ENCODE assay signal across 8 cellular contexts in the genomic region with DNA sequence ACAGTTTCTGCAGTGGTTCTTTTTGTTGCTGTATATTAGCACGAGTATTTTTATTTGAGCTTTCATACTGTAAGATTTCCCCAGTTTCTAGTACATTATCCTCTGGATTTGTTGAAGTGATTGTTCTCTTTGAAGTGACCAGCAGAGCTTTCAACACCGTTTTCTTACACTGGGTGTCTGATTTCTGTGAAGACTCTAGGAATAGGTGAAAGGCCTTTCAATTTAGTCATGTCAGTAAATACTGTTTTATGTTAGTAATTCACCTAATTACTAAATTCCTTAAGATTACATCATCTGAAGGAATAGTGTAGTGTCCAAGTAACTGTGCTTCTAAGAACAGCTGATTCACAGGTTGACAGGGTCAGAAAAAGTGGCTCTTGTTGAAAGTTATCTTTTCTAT. TPM values are rescaled to one million over a fixed set of nuclear protein-coding genes. Genes with fewer than 3 reads are reported as not detected.
A peak's percentile ranks its signal among the peaks of the same experiment; 100 is the strongest.
DNase-seq lines count a peak whose midpoint lies in the region; ATAC-seq and TF ChIP-seq lines count a peak whose summit lies in the region.

No MANE protein-coding gene starts in this region.

- DNase-seq in Calu3, result no peak
- DNase-seq in NCI-H226, result peak; percentile 35
- peak; percentile 31 for DNase-seq in dermis blood vessel endothelial cell
- no peak for DNase-seq in lower leg skin (ENCODE audit: low spot score in 2 of 2)
- DNase-seq in mucosa of gallbladder (ENCODE audit: low spot score), result no peak

- H3K27me3 Mint-ChIP-seq in Calu3 (ENCODE audit: unreplicated experiment) (no peaks in the 10 kb centered on the region), nephron (ENCODE audit: low read depth) (no peaks in the 10 kb centered on the region)

- no peak overlapping the region for H3K4me3 ChIP-seq in lower leg skin (ENCODE audit: low read depth, poor library complexity, severe bottlenecking)

- TF ChIP-seq POLR2A in lower leg skin (IDR thresholded peaks at IDR 0.05), result no peak

- H3K9me3 Mint-ChIP-seq in Calu3 (ENCODE audit: low read depth, unreplicated experiment), result no peaks in the 10 kb centered on the region
- H3K9me3 Mint-ChIP-seq in nephron, result peaks cover 9% of the 10 kb centered on the region

- WGBS in lower leg skin, 2 donors, result 17 to 20% methylated on average over 2 of the region's 2 CpGs

- H3K27ac Mint-ChIP-seq in Calu3 (ENCODE audit: unreplicated experiment) (peak overlapping the region; percentile 86), nephron (peak overlapping the region; percentile 66 to 93 (median 92))

- ATAC-seq in HG03565 (IDR thresholded peaks at IDR 0.05; ENCODE audit: unreplicated experiment), result no peak
- no peak for ATAC-seq in HG03045 (IDR thresholded peaks at IDR 0.05; ENCODE audit: unreplicated experiment)

- CTCF ChIA-PET in Calu3 (lab: Charles Lee), result interaction anchor here (1.5 to 2.2 kb wide), 2 partner anchors 127 to 309 kb away, joined by 3 to 7 read pairs; no protein-coding TSS in a partner anchor

- H3K4me1 Mint-ChIP-seq in Calu3 (ENCODE audit: low read depth, unreplicated experiment), result peaks cover 31% of the 10 kb centered on the region
- peaks cover 14% of the 10 kb centered on the region for H3K4me1 Mint-ChIP-seq in nephron

- H3K36me3 Mint-ChIP-seq in Calu3 (ENCODE audit: insufficient read depth, unreplicated experiment) (peaks cover 43% of the 10 kb centered on the region), nephron (ENCODE audit: low read depth) (peaks cover 5% of the 10 kb centered on the region)

- intact Hi-C loops in Calu3 (cut with micrococcal nuclease; ENCODE audit: unreplicated experiment), result loop anchor here (1.0 to 5.0 kb wide), 3 partner anchors 41 to 81 kb away; no protein-coding TSS in a partner anchor
- intact Hi-C loops in lower leg skin (cut with DNase I; ENCODE audit: low total_unique reads), result no loop called here

- no TSS peak for BruUV-seq in Calu3 (replicated peaks; lab: Mats Ljungman, UMichigan)

- peak overlapping the region; percentile 86 for H3K4me3 Mint-ChIP-seq in Calu3 (ENCODE audit: low read depth, unreplicated experiment)
- H3K4me3 Mint-ChIP-seq in nephron, result peak overlapping the region; percentile 86 to 93 (median 88)

- TF ChIP-seq CTCF in Calu3 (IDR thresholded peaks at IDR 0.05; ENCODE audit: unreplicated experiment) (no peak), nephron (IDR thresholded peaks at IDR 0.05; ENCODE audit: unreplicated experiment in 3 of 3) (no peak), lower leg skin (IDR thresholded peaks at IDR 0.05) (no peak)

RNA-seq across cellular contexts. Expression of a gene that starts 2.3 kb away (rescaled TPM):
- 73.4 and 75.0 TPM in 2 replicates for total RNA-seq in Calu3 (2022)
- 23.3 and 26.2 TPM in 2 replicates for total RNA-seq in dermis blood vessel endothelial cell
- 10 to 100 TPM; 24.2 to 40.2 (median 35.9) TPM for total RNA-seq in lower leg skin
- 47.2 TPM for total RNA-seq in mucosa of gallbladder

Comparison
In these comparisons a context has a peak if more than half of its experiments do, and no peak if none do; other contexts are left out.
1. DNase-seq: peak in NCI-H226 (single experiment) and dermis blood vessel endothelial cell (single experiment); none in Calu3 (single experiment), lower leg skin (0 of 2) and mucosa of gallbladder (single experiment).